ENCODE assay signal across 15 cellular contexts in the genomic region with DNA sequence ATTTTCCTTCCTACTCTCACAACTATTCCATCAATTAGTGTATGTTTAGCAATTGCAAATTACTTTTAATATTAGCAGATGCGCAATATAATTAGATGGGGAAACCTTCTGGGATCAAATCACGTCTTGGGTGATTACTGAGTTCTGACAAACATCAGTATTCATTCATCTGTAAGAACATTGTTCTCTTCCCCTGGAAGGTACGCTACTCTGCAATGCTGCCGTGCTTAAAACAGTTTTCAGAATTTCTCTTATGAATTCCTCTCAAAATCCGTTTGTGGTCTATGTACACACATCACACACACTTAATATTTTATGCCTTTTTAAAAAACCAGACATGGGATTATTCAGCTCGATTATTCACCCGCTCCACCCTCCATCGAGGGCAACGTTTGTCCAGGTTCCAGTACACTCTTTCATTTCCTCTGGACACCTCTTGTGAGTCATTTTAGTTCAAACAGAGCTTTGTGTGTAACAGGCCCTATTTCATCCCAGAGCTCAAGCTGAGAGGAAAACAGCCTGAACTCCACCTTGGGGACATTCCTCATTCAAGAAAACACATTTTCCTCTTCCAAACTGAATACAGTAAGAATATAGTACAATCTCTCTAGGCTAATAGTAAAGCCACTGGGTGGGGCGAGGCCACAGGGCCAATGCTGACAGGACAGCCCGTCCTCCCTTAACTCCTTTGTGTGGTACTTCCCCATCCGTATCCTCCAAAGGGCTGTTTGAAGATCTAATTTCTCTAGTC.
A peak's percentile ranks its signal among the peaks of the same experiment; 100 is the strongest.
DNase-seq lines count a peak whose midpoint lies in the region; ATAC-seq and TF ChIP-seq lines count a peak whose summit lies in the region.
"Had no signal": no experiment of that assay in that cellular context is flagged by ENCODE, and none has a peak within 500 bp of the region (broad histone marks: within the 10 kb centered on the region; RNA-seq: fewer than 3 reads in every experiment).

No MANE protein-coding gene starts in this region.

- ATAC-seq in Panc1: peak; percentile 95
- ATAC-seq in stimulated activated naive CD8-positive, alpha-beta T cell treated with anti-CD3 and anti-CD28 coated beads, Interleukin-15, Interleukin-2, amounts not matched to agents 100 U/mL and 50 U/mL, for 24 hours: no peak
- ATAC-seq: naive thymus-derived CD4-positive, alpha-beta T cell; stimulated activated naive CD8-positive, alpha-beta T cell treated with anti-CD3 and anti-CD28 coated beads, Interleukin-15, amount 100 ng/mL, for 72 hours had no signal

- no peaks in the 10 kb centered on the region for H3K27me3 ChIP-seq in Panc1 (ENCODE audit: control insufficient read depth, insufficient read depth, low read length)
- H3K27me3 ChIP-seq: right lobe of liver had no signal

- TF ChIP-seq CTCF in Panc1 (IDR thresholded peaks at IDR 0.05): no peak

- peak overlapping the region in 1 of 2 experiments; percentile 36; a peak in 2 of 4 replicates for H3K4me3 ChIP-seq in Panc1 (ENCODE audit: low read depth in 2 of 2, low read length in 2 of 2)
- H3K4me3 ChIP-seq: right lobe of liver had no signal

- CTCF ChIA-PET in Panc1 (lab: Charles Lee) (interaction anchor here (0.7 kb wide), 1 partner anchor 1562 kb away, joined by 4 read pairs; no protein-coding TSS in a partner anchor), HEK293T (lab: Yijun Ruan, JAX) (no interaction called here)

- POLR2A ChIA-PET in Panc1 (lab: Charles Lee): no interaction called here
- POLR2A ChIA-PET in HEK293T (lab: Yijun Ruan, JAX): interaction anchor here (0.8 kb wide), 1 partner anchor 19 kb away, joined by 3 read pairs; no protein-coding TSS in a partner anchor

- DNase-seq in Panc1 (ENCODE audit: low read depth, low spot score) (peak; percentile 32), left kidney (ENCODE audit: low read depth, low spot score) (peak; percentile 80), EL (no peak), HEK293T (ENCODE audit: extremely low spot score) (no peak), KG1 (lab: John Stamatoyannopoulos, UW) (no peak)
- no peak for DNase-seq in stimulated activated naive CD8-positive, alpha-beta T cell treated with anti-CD3 and anti-CD28 coated beads, Interleukin-15, Interleukin-2, amounts not matched to agents 100 U/mL and 50 U/mL, for 24 hours
- DNase-seq: CD4-positive, alpha-beta memory T cell; foreskin melanocyte; H7; Kasumi-1; naive thymus-derived CD4-positive, alpha-beta T cell; NCI-H2029 treated with DMSO at 0.1 percent for 48 hours; right lobe of liver; stimulated activated naive CD8-positive, alpha-beta T cell treated with anti-CD3 and anti-CD28 coated beads, Interleukin-15, amount 100 ng/mL, for 72 hours had no signal

- H3K9me3 ChIP-seq in Panc1 (ENCODE audit: control insufficient read depth, insufficient read depth, low read depth, low read length): no peaks in the 10 kb centered on the region
- H3K9me3 ChIP-seq: right lobe of liver had no signal

- intact Hi-C loops in Panc1 (cut with micrococcal nuclease; ENCODE audit: unreplicated experiment): no loop called here

- H3K27ac ChIP-seq in Panc1 (ENCODE audit: low read length) (peak overlapping the region; percentile 85), cingulate gyrus (ENCODE audit: low read depth, low read length) (peak overlapping the region; percentile 30)
- H3K27ac ChIP-seq: right lobe of liver had no signal

- H3K36me3 ChIP-seq in Panc1 (ENCODE audit: control insufficient read depth, insufficient read depth, low read length): no peaks in the 10 kb centered on the region
- H3K36me3 ChIP-seq: right lobe of liver had no signal

- in situ Hi-C loops in Panc1 (cut with HindIII; ENCODE audit: low pct_unique_long_range_greater_than_20kb, low sequenced_read_pairs): no loop called here

- H3K4me1 ChIP-seq in Panc1 (ENCODE audit: control insufficient read depth, insufficient read depth, low read length): peaks cover 31% of the 10 kb centered on the region
- H3K4me1 ChIP-seq: right lobe of liver had no signal

- BruUV-seq in Panc1 (replicated peaks; lab: Mats Ljungman, UMichigan): no TSS peak

TF ChIP-seq in HEK293T, 16 proteins besides CTCF, POLR2A, EP300 and RAD21:
- TF ChIP-seq CTBP1 (IDR thresholded peaks at IDR 0.05; ENCODE audit: borderline replicate concordance) (no peak), NFRKB (IDR thresholded peaks at IDR 0.05) (no peak), FOXK2 (IDR thresholded peaks at IDR 0.05) (no peak), TARDBP (IDR thresholded peaks at IDR 0.05) (no peak), ZNF384 (IDR thresholded peaks at IDR 0.05) (no peak), SP1 (IDR thresholded peaks at IDR 0.05) (no peak), ARNT (IDR thresholded peaks at IDR 0.05) (no peak), HDGF (IDR thresholded peaks at IDR 0.05; ENCODE audit: borderline replicate concordance) (no peak), L3MBTL2 (conservative IDR thresholded peaks at IDR 0.05) (no peak), FOXM1 (IDR thresholded peaks at IDR 0.05; ENCODE audit: borderline replicate concordance) (no peak), ELF4 (IDR thresholded peaks at IDR 0.05) (no peak), FOXA1 (IDR thresholded peaks at IDR 0.05) (no peak), SUZ12 (IDR thresholded peaks at IDR 0.05) (no peak), LEF1 (IDR thresholded peaks at IDR 0.05; ENCODE audit: borderline replicate concordance) (no peak), BHLHE40 (IDR thresholded peaks at IDR 0.05; ENCODE audit: borderline replicate concordance) (no peak)
- TF ChIP-seq, protein P1, sequence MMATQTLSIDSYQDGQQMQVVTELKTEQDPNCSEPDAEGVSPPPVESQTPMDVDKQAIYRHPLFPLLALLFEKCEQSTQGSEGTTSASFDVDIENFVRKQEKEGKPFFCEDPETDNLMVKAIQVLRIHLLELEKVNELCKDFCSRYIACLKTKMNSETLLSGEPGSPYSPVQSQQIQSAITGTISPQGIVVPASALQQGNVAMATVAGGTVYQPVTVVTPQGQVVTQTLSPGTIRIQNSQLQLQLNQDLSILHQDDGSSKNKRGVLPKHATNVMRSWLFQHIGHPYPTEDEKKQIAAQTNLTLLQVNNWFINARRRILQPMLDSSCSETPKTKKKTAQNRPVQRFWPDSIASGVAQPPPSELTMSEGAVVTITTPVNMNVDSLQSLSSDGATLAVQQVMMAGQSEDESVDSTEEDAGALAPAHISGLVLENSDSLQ (IDR thresholded peaks at IDR 0.05): no peak

Comparison
In these comparisons a context has a peak if more than half of its experiments do, and no peak if none do; other contexts are left out.
1. DNase-seq: peak in Panc1 (single experiment) and left kidney (single experiment); none in stimulated activated naive CD8-positive, alpha-beta T cell treated with anti-CD3 and anti-CD28 coated beads, Interleukin-15, Interleukin-2, amounts not matched to agents 100 U/mL and 50 U/mL, for 24 hours (single experiment), EL (single experiment), HEK293T (single experiment) and KG1 (single experiment).